23 cellular contexts compared by ENCODE assay signal in the genomic region with DNA sequence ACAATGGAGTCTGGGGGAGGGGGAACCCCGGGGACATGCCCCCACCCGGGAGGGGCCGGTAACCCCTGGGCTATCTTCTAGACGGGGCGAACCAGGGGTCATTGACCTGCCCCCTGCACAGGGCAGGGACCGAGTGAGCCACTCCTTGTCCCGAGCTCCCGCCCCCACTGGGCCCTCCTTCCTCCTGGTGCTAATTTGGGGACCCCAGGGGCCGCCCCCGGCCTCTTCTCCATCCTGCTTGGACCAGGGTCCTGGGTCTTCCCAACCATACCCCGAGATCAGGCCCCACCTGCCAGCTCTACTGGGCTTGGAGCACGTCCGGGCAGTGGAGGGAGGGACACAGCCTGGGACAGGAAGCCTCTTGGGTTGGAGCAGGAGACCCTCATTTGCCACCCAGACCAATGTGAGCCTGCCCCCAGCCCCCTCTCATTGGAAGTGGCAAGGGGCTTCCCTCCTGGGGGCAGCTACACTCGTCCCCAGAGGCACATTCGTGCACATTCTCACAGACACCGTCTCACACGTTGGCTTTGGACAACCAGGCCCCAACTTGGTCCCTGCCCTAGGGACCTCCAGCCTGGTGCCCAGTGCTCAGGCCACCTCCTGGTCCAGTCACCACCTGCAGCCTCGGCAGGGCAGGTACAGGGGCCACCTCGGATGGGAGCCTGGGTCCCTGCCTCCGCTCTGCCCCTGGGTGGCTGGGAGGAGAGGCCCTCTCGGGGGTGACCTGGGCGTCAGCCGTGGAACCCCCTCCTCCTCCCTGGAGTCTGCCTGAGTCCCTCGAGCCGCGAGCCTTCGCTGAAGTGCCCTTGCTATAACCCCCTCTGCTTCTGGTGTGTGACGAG. TPM values are rescaled to one million over a fixed set of nuclear protein-coding genes. Genes with fewer than 3 reads are reported as not detected.
"Had no signal": no experiment of that assay in that cellular context is flagged by ENCODE, and none has a peak within 500 bp of the region (broad histone marks: within the 10 kb centered on the region; RNA-seq: fewer than 3 reads in every experiment).

No MANE protein-coding gene starts in this region.

- H3K4me1 ChIP-seq: gastroesophageal sphincter, psoas muscle had no signal

- H3K4me3 Mint-ChIP-seq: activated CD4-positive, alpha-beta T cell treated with anti-CD3 and anti-CD28 coated beads for 36 hours; activated naive CD8-positive, alpha-beta T cell; mesothelial cell of epicardium; stimulated activated naive CD8-positive, alpha-beta T cell treated with anti-CD3 and anti-CD28 coated beads, Interleukin-15, Interleukin-2, amounts not matched to agents 100 ng/mL and 50 ng/mL, for 24 hours had no signal

- H3K36me3 ChIP-seq: left lung had no signal

- H3K27me3 Mint-ChIP-seq: activated CD4-positive, alpha-beta T cell treated with anti-CD3 and anti-CD28 coated beads for 36 hours; activated naive CD8-positive, alpha-beta T cell; stimulated activated naive CD8-positive, alpha-beta T cell treated with anti-CD3 and anti-CD28 coated beads, Interleukin-15, Interleukin-2, amounts not matched to agents 100 ng/mL and 50 ng/mL, for 24 hours had no signal

- H3K27ac ChIP-seq: esophagus muscularis mucosa, gastroesophageal sphincter, heart left ventricle, left lung, psoas muscle, upper lobe of left lung had no signal

- H3K27ac Mint-ChIP-seq: activated CD4-positive, alpha-beta T cell treated with anti-CD3 and anti-CD28 coated beads for 36 hours; activated naive CD8-positive, alpha-beta T cell; mesothelial cell of epicardium; stimulated activated naive CD8-positive, alpha-beta T cell treated with anti-CD3 and anti-CD28 coated beads, Interleukin-15, Interleukin-2, amounts not matched to agents 100 ng/mL and 50 ng/mL, for 24 hours had no signal

- H3K36me3 Mint-ChIP-seq: activated naive CD8-positive, alpha-beta T cell had no signal

- H3K27me3 ChIP-seq: upper lobe of left lung had no signal

- ATAC-seq: activated CD4-positive, alpha-beta T cell treated with anti-CD3 and anti-CD28 coated beads for 36 hours; gastroesophageal sphincter; heart left ventricle; left lung; psoas muscle had no signal

- DNase-seq: activated CD4-positive, alpha-beta T cell treated with anti-CD3 and anti-CD28 coated beads for 36 hours; activated CD4-positive, alpha-beta T cell treated with anti-CD3 and anti-CD28 coated beads, Interleukin-2, amount 50 U/mL, for 48 hours; activated gamma-delta T cell; cerebellar nuclear complex; effector CD8-positive, alpha-beta T cell; heart left ventricle; left lung; psoas muscle; right cardiac atrium had no signal

- H3K4me3 ChIP-seq: esophagus muscularis mucosa, gastroesophageal sphincter, heart left ventricle, left lung, psoas muscle, upper lobe of left lung had no signal

- H3K9me3 Mint-ChIP-seq: stimulated activated naive CD8-positive, alpha-beta T cell treated with anti-CD3 and anti-CD28 coated beads, Interleukin-15, Interleukin-2, amounts not matched to agents 100 ng/mL and 50 ng/mL, for 24 hours had no signal

- H3K4me1 Mint-ChIP-seq: activated CD4-positive, alpha-beta T cell treated with anti-CD3 and anti-CD28 coated beads for 36 hours had no signal

RNA-seq across cellular contexts. Expression of gene MISP, which starts 3.3 kb away (rescaled TPM):
- total RNA-seq: skeletal muscle tissue; T-helper 2 cell treated with Interferon-gamma antibody and Interleukin-4, amounts not matched to agents 100 ng/mL and 5 ng/mL, for 36 hours had no signal

RNA-seq across cellular contexts. Expression of gene PALM, which starts 38.9 kb away (rescaled TPM):
- total RNA-seq: T-helper 2 cell treated with Interferon-gamma antibody and Interleukin-4, amounts not matched to agents 100 ng/mL and 5 ng/mL, for 36 hours had no signal

RNA-seq across cellular contexts. Expression of gene PRSS57, which starts 52.4 kb away (rescaled TPM):
- total RNA-seq: activated CD4-positive, alpha-beta T cell treated with anti-CD3 and anti-CD28 coated beads for 36 hours; bronchial epithelial cell; gastroesophageal sphincter; heart left ventricle; kidney epithelial cell; left lung; lung microvascular endothelial cell; mesothelial cell of epicardium; osteoblast; right cardiac atrium; skeletal muscle tissue; T-helper 2 cell treated with Interferon-gamma antibody and Interleukin-4, amounts not matched to agents 100 ng/mL and 5 ng/mL, for 36 hours; temporal lobe had no signal
- polyA plus RNA-seq: heart left ventricle, neural cell, right cardiac atrium had no signal
